ENCODE assay signal across 8 cellular contexts in the genomic region with DNA sequence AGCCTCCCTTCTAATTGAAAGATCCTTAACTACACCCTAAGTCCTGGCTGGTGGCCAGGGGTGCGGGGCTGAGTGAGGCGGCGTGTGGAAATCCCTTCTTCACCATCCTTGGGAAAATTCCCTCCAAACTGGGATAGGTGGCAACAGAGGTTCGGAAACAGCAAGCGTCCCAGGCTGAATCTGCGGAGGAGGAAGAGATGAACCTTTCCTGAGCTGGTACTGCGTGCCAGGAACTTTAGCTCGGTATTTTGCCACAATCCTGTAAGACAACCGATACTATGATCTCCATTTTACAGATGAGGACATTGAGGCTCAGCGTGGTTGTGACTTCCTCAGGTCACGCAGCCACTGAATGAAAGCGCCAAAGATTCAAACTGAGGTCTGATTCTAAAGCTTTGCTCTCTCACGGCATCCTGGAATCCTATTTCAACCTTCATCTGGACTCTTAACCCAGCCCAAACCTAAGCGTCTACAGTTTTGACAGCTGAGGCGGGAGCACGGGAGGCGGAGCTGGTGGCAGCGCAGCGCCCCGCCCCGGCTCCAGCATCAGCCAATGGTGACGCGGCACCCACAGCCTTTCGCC. TPM values are rescaled to one million over a fixed set of nuclear protein-coding genes. Genes with fewer than 3 reads are reported as not detected.
A peak's percentile ranks its signal among the peaks of the same experiment; 100 is the strongest.
DNase-seq lines count a peak whose midpoint lies in the region; ATAC-seq, FAIRE-seq and TF ChIP-seq lines count a peak whose summit lies in the region.

No MANE protein-coding gene starts in this region.

- H3K36me3 ChIP-seq in SK-N-SH (replicated peaks in 1 of 2; ENCODE audit: control insufficient read depth in 1 of 2, insufficient read depth in 2 of 2, low read length in 1 of 2): peaks cover 0 to 3% of the 10 kb centered on the region in 2 experiments
- H3K36me3 ChIP-seq in endocrine pancreas (ENCODE audit: control insufficient read depth, insufficient read depth, low read length): no peaks in the 10 kb centered on the region
- H3K36me3 ChIP-seq in neural progenitor cell: no peaks in the 10 kb centered on the region

- no peaks in the 10 kb centered on the region for H3K9me2 ChIP-seq in SK-N-SH

- H3F3A ChIP-seq in SK-N-SH (replicated peaks; ENCODE audit: insufficient read depth) (peaks cover 8% of the 10 kb centered on the region), neural progenitor cell (ENCODE audit: low read depth) (no peaks in the 10 kb centered on the region)

- peaks cover 10 to 12% of the 10 kb centered on the region in 2 experiments; a peak in 3 of 4 replicates for H3K4me1 ChIP-seq in SK-N-SH (ENCODE audit: control insufficient read depth in 1 of 2, insufficient read depth in 2 of 2, low read depth in 1 of 2, low read length in 1 of 2)
- peaks cover 16% of the 10 kb centered on the region for H3K4me1 ChIP-seq in endocrine pancreas (ENCODE audit: control insufficient read depth, insufficient read depth, low read length)
- peaks cover 5% of the 10 kb centered on the region for H3K4me1 ChIP-seq in neural progenitor cell

- no peaks in the 10 kb centered on the region for H3K36me3 Mint-ChIP-seq in neural progenitor cell

- TF ChIP-seq CTCF in SK-N-SH (IDR thresholded peaks at IDR 0.05) (no peak), neural progenitor cell (IDR thresholded peaks at IDR 0.05) (no peak), D721Med (IDR thresholded peaks at IDR 0.05; ENCODE audit: insufficient read depth, missing control alignments) (no peak)

- H3K9me3 ChIP-seq in SK-N-SH (no peaks in the 10 kb centered on the region), endocrine pancreas (ENCODE audit: control insufficient read depth, low read length) (no peaks in the 10 kb centered on the region), neural progenitor cell (ENCODE audit: low read depth) (no peaks in the 10 kb centered on the region)

- TF ChIP-seq RAD21 in SK-N-SH (IDR thresholded peaks at IDR 0.05; ENCODE audit: low read length): no peak

- H3K4me1 Mint-ChIP-seq in neural progenitor cell: peaks cover 15% of the 10 kb centered on the region

- H3K4me2 ChIP-seq in SK-N-SH (peak overlapping the region; percentile 76), neural progenitor cell (peak overlapping the region; percentile 70)

- no peaks in the 10 kb centered on the region for H3K27me3 ChIP-seq in SK-N-SH (ENCODE audit: insufficient read depth)
- H3K27me3 ChIP-seq in endocrine pancreas (ENCODE audit: control insufficient read depth, insufficient read depth, low read length): no peaks in the 10 kb centered on the region
- H3K27me3 ChIP-seq in neural progenitor cell: peaks cover 7% of the 10 kb centered on the region

- DNase-seq in SK-N-SH (no peak), NCI-H226 (peak; percentile 60), neural progenitor cell (ENCODE audit: low spot score) (peak; percentile 22), D721Med (ENCODE audit: insufficient read length, low spot score) (no peak)
- no peak for DNase-seq in stimulated activated CD4-positive, alpha-beta T cell treated with anti-CD3 and anti-CD28 coated beads, Interleukin-15, amount 100 ng/mL, for 24 hours

- 6% methylated on average over 20 of the region's 24 CpGs for WGBS in SK-N-SH (ENCODE audit: low lambda C conversion rate)

- H3K27me3 Mint-ChIP-seq in neural progenitor cell (ENCODE audit: insufficient read depth, low read depth): peaks cover 15% of the 10 kb centered on the region

- H3K4me3 ChIP-seq in SK-N-SH (ENCODE audit: low read depth in 2 of 2, low read length in 1 of 2) (peak overlapping the region; percentile 54 to 68), endocrine pancreas (ENCODE audit: control insufficient read depth, insufficient read depth, low read length) (peak overlapping the region; percentile 74), neural progenitor cell (peak overlapping the region; percentile 38)

- H4K20me1 ChIP-seq in SK-N-SH (ENCODE audit: insufficient read depth) (no peaks in the 10 kb centered on the region), neural progenitor cell (ENCODE audit: low read depth) (no peaks in the 10 kb centered on the region)

- H2AFZ ChIP-seq in SK-N-SH (ENCODE audit: low read depth): peak overlapping the region; percentile 96
- H2AFZ ChIP-seq in neural progenitor cell (replicated peaks): peak overlapping the region; percentile 38

- ATAC-seq in SK-N-SH treated with all-trans-retinoic acid at 6 μM for 48 hours (no peak), GM18861 (IDR thresholded peaks at IDR 0.05; ENCODE audit: unreplicated experiment) (no peak)

- H3K9me3 Mint-ChIP-seq in neural progenitor cell: no peaks in the 10 kb centered on the region

- FAIRE-seq in D721Med (lab: Jason Lieb, UNC): no peak

- H3K79me2 ChIP-seq in SK-N-SH (ENCODE audit: insufficient read depth) (peaks cover 4% of the 10 kb centered on the region; the same call in 1 of the 2 replicates), neural progenitor cell (ENCODE audit: low read depth) (no peaks in the 10 kb centered on the region)

- no peak overlapping the region for H3K27ac Mint-ChIP-seq in neural progenitor cell

- H3K27ac ChIP-seq in SK-N-SH (ENCODE audit: low read depth in 2 of 2, low read length in 1 of 2) (no peak overlapping the region), neural progenitor cell (no peak overlapping the region)

- POLR2A ChIA-PET in SK-N-SH (lab: Yijun Ruan, JAX): no interaction called here

- TF ChIP-seq EP300 in SK-N-SH (IDR thresholded peaks at IDR 0.05; ENCODE audit: borderline replicate concordance in 1 of 2, low read depth in 1 of 2, low read length in 1 of 2): no peak

- peak overlapping the region; percentile 83 for H3K4me3 Mint-ChIP-seq in neural progenitor cell

- H3K9ac ChIP-seq in SK-N-SH (no peak overlapping the region), endocrine pancreas (ENCODE audit: control insufficient read depth, insufficient read depth, low read length) (peak overlapping the region; percentile 22), neural progenitor cell (no peak overlapping the region)

- CTCF ChIA-PET in SK-N-SH (lab: Yijun Ruan, JAX): interaction anchor here (0.9 to 1.0 kb wide), 2 partner anchors 10 to 76 kb away, joined by 4 to 5 read pairs; no protein-coding TSS in a partner anchor

TF ChIP-seq in SK-N-SH, 30 proteins besides CTCF, POLR2A, EP300 and RAD21:
- no peak for TF ChIP-seq RFX5 (IDR thresholded peaks at IDR 0.05; ENCODE audit: low read length)
- TF ChIP-seq RCOR1 (IDR thresholded peaks at IDR 0.05; ENCODE audit: low read length): peak; percentile 69; the same call in 1 of the 2 replicates
- TF ChIP-seq FOXM1 (IDR thresholded peaks at IDR 0.05; ENCODE audit: low read depth): no peak
- no peak for TF ChIP-seq GATA2 (CRISPR knock-in tag; IDR thresholded peaks at IDR 0.05)
- TF ChIP-seq TEAD4 (IDR thresholded peaks at IDR 0.05; ENCODE audit: borderline replicate concordance, insufficient read depth): no peak
- TF ChIP-seq, protein P1, sequence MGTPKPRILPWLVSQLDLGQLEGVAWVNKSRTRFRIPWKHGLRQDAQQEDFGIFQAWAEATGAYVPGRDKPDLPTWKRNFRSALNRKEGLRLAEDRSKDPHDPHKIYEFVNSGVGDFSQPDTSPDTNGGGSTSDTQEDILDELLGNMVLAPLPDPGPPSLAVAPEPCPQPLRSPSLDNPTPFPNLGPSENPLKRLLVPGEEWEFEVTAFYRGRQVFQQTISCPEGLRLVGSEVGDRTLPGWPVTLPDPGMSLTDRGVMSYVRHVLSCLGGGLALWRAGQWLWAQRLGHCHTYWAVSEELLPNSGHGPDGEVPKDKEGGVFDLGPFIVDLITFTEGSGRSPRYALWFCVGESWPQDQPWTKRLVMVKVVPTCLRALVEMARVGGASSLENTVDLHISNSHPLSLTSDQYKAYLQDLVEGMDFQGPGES (IDR thresholded peaks at IDR 0.05; ENCODE audit: low read depth, low read length): no peak
TF ChIP-seq in SK-N-SH: peak in this region for 1.

TF ChIP-seq in SK-N-SH treated with all-trans-retinoic acid at 6 μM for 48 hours, 23 proteins besides CTCF, POLR2A, EP300 and RAD21 (continues in another document):
- TF ChIP-seq TSHZ2 (CRISPR knock-in tag; IDR thresholded peaks at IDR 0.05) (no peak), CSDC2 (CRISPR knock-in tag; IDR thresholded peaks at IDR 0.05) (no peak)

RNA-seq across cellular contexts. Expression of gene CYLD, which starts 0.6 kb away (rescaled TPM):
- 6.5 and 8.9 TPM in 2 replicates for polyA plus RNA-seq in SK-N-SH (2012; rRNA removed)
- 10.1 and 11.0 TPM in 2 replicates for polyA plus RNA-seq in SK-N-SH (2012; cell fraction: cytosol; rRNA removed)
- polyA plus RNA-seq in SK-N-SH (2012; cell fraction: nucleus; rRNA removed): 6.1 and 10.5 TPM in 2 replicates
- 12.5 and 22.0 TPM in 2 replicates for total RNA-seq in neural progenitor cell (ENCODE audit: low replicate concordance)

RNA-seq across cellular contexts. Expression of gene NOD2, which starts 47.9 kb away (rescaled TPM):
- polyA plus RNA-seq in SK-N-SH (2012; rRNA removed): not detected in 2 replicates
- under 0.01 and 0.01 TPM in 2 replicates for polyA plus RNA-seq in SK-N-SH (2012; cell fraction: cytosol; rRNA removed)
- polyA plus RNA-seq in SK-N-SH (2012; cell fraction: nucleus; rRNA removed): 0.05 TPM in 1 of 2 replicates, not detected in the other
- 0.22 TPM in 1 of 2 replicates, not detected in the other for total RNA-seq in neural progenitor cell (ENCODE audit: low replicate concordance)

Comparison
In these comparisons a context has a peak if more than half of its experiments do, and no peak if none do; other contexts are left out.
1. DNase-seq: peak in NCI-H226 (single experiment) and neural progenitor cell (single experiment); none in SK-N-SH (single experiment), D721Med (single experiment) and stimulated activated CD4-positive, alpha-beta T cell treated with anti-CD3 and anti-CD28 coated beads, Interleukin-15, amount 100 ng/mL, for 24 hours (single experiment).
2. Peak in every context shown above with its lines, with median percentiles within 50 percentile points of each other: H3K4me3 ChIP-seq.